ENCODE assay signal across 1 cellular context in genomic region chr13:46213242-46213641, GRCh38.
TF ChIP-seq lines count a peak whose summit lies in the region.

No MANE protein-coding gene starts in this region.

TF ChIP-seq in GM23338, 12 proteins besides CTCF, POLR2A, EP300 and RAD21:
- TF ChIP-seq, protein P1, sequence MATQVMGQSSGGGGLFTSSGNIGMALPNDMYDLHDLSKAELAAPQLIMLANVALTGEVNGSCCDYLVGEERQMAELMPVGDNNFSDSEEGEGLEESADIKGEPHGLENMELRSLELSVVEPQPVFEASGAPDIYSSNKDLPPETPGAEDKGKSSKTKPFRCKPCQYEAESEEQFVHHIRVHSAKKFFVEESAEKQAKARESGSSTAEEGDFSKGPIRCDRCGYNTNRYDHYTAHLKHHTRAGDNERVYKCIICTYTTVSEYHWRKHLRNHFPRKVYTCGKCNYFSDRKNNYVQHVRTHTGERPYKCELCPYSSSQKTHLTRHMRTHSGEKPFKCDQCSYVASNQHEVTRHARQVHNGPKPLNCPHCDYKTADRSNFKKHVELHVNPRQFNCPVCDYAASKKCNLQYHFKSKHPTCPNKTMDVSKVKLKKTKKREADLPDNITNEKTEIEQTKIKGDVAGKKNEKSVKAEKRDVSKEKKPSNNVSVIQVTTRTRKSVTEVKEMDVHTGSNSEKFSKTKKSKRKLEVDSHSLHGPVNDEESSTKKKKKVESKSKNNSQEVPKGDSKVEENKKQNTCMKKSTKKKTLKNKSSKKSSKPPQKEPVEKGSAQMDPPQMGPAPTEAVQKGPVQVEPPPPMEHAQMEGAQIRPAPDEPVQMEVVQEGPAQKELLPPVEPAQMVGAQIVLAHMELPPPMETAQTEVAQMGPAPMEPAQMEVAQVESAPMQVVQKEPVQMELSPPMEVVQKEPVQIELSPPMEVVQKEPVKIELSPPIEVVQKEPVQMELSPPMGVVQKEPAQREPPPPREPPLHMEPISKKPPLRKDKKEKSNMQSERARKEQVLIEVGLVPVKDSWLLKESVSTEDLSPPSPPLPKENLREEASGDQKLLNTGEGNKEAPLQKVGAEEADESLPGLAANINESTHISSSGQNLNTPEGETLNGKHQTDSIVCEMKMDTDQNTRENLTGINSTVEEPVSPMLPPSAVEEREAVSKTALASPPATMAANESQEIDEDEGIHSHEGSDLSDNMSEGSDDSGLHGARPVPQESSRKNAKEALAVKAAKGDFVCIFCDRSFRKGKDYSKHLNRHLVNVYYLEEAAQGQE (IDR thresholded peaks at IDR 0.05; ENCODE audit: unreplicated experiment), result no peak
- TF ChIP-seq NANOG (IDR thresholded peaks at IDR 0.05; ENCODE audit: borderline replicate concordance), result no peak
- TF ChIP-seq EZH2 (IDR thresholded peaks at IDR 0.05; ENCODE audit: low read depth, unreplicated experiment), result no peak
- TF ChIP-seq JUNB (IDR thresholded peaks at IDR 0.05; ENCODE audit: unreplicated experiment), result no peak
- no peak for TF ChIP-seq STAT1 (IDR thresholded peaks at IDR 0.05; ENCODE audit: unreplicated experiment)
- no peak for TF ChIP-seq CREB1 (CRISPR knock-in tag; IDR thresholded peaks at IDR 0.05; ENCODE audit: low read depth)
- TF ChIP-seq ZNF331 (CRISPR knock-in tag; IDR thresholded peaks at IDR 0.05; ENCODE audit: low read depth), result no peak
- TF ChIP-seq EZH2phosphoT487 (IDR thresholded peaks at IDR 0.05; ENCODE audit: unreplicated experiment), result no peak
- TF ChIP-seq ZNF114 (CRISPR knock-in tag; IDR thresholded peaks at IDR 0.05), result no peak
- TF ChIP-seq ETS1 (IDR thresholded peaks at IDR 0.05), result no peak
- TF ChIP-seq, protein P2, sequence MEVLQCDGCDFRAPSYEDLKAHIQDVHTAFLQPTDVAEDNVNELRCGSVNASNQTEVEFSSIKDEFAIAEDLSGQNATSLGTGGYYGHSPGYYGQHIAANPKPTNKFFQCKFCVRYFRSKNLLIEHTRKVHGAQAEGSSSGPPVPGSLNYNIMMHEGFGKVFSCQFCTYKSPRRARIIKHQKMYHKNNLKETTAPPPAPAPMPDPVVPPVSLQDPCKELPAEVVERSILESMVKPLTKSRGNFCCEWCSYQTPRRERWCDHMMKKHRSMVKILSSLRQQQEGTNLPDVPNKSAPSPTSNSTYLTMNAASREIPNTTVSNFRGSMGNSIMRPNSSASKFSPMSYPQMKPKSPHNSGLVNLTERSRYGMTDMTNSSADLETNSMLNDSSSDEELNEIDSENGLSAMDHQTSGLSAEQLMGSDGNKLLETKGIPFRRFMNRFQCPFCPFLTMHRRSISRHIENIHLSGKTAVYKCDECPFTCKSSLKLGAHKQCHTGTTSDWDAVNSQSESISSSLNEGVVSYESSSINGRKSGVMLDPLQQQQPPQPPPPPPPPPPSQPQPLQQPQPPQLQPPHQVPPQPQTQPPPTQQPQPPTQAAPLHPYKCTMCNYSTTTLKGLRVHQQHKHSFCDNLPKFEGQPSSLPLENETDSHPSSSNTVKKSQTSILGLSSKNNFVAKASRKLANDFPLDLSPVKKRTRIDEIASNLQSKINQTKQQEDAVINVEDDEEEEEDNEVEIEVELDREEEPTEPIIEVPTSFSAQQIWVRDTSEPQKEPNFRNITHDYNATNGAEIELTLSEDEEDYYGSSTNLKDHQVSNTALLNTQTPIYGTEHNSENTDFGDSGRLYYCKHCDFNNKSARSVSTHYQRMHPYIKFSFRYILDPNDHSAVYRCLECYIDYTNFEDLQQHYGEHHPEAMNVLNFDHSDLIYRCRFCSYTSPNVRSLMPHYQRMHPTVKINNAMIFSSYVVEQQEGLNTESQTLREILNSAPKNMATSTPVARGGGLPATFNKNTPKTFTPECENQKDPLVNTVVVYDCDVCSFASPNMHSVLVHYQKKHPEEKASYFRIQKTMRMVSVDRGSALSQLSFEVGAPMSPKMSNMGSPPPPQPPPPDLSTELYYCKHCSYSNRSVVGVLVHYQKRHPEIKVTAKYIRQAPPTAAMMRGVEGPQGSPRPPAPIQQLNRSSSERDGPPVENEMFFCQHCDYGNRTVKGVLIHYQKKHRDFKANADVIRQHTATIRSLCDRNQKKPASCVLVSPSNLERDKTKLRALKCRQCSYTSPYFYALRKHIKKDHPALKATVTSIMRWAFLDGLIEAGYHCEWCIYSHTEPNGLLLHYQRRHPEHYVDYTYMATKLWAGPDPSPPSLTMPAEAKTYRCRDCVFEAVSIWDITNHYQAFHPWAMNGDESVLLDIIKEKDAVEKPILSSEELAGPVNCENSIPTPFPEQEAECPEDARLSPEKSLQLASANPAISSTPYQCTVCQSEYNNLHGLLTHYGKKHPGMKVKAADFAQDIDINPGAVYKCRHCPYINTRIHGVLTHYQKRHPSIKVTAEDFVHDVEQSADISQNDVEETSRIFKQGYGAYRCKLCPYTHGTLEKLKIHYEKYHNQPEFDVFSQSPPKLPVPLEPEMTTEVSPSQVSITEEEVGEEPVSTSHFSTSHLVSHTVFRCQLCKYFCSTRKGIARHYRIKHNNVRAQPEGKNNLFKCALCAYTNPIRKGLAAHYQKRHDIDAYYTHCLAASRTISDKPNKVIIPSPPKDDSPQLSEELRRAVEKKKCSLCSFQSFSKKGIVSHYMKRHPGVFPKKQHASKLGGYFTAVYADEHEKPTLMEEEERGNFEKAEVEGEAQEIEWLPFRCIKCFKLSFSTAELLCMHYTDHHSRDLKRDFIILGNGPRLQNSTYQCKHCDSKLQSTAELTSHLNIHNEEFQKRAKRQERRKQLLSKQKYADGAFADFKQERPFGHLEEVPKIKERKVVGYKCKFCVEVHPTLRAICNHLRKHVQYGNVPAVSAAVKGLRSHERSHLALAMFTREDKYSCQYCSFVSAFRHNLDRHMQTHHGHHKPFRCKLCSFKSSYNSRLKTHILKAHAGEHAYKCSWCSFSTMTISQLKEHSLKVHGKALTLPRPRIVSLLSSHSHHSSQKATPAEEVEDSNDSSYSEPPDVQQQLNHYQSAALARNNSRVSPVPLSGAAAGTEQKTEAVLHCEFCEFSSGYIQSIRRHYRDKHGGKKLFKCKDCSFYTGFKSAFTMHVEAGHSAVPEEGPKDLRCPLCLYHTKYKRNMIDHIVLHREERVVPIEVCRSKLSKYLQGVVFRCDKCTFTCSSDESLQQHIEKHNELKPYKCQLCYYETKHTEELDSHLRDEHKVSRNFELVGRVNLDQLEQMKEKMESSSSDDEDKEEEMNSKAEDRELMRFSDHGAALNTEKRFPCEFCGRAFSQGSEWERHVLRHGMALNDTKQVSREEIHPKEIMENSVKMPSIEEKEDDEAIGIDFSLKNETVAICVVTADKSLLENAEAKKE (CRISPR knock-in tag; IDR thresholded peaks at IDR 0.05), result no peak
- no peak for TF ChIP-seq POLR2AphosphoS5 (IDR thresholded peaks at IDR 0.05; ENCODE audit: low read depth)
